12 cellular contexts compared by ENCODE assay signal in genomic region chr9:68530618-68531017, GRCh38. TPM values are rescaled to one million over a fixed set of nuclear protein-coding genes. Genes with fewer than 3 reads are reported as not detected.
DNase-seq lines count a peak whose midpoint lies in the region; ATAC-seq and TF ChIP-seq lines count a peak whose summit lies in the region.
"Had no signal": no experiment of that assay in that cellular context is flagged by ENCODE, and none has a peak within 500 bp of the region (broad histone marks: within the 10 kb centered on the region; RNA-seq: fewer than 3 reads in every experiment).

No MANE protein-coding gene starts in this region.

- H3K4me1 Mint-ChIP-seq in endothelial cell (ENCODE audit: unreplicated experiment): peaks cover 14% of the 10 kb centered on the region
- H3K4me1 Mint-ChIP-seq: activated CD4-positive, alpha-beta T cell treated with anti-CD3 and anti-CD28 coated beads for 36 hours had no signal

- intact Hi-C loops in tibial artery (cut with DNase I; ENCODE audit: low total_unique reads): no loop called here

- H3K4me3 Mint-ChIP-seq in endothelial cell (ENCODE audit: unreplicated experiment): no peak overlapping the region
- H3K4me3 Mint-ChIP-seq: activated CD4-positive, alpha-beta T cell treated with anti-CD3 and anti-CD28 coated beads for 36 hours; stimulated activated naive CD8-positive, alpha-beta T cell treated with anti-CD3 and anti-CD28 coated beads, Interleukin-15, Interleukin-2, amounts not matched to agents 100 ng/mL and 50 ng/mL, for 24 hours had no signal

- H3K9me3 Mint-ChIP-seq in endothelial cell (ENCODE audit: unreplicated experiment): no peaks in the 10 kb centered on the region
- H3K9me3 Mint-ChIP-seq: stimulated activated naive CD8-positive, alpha-beta T cell treated with anti-CD3 and anti-CD28 coated beads, Interleukin-15, Interleukin-2, amounts not matched to agents 100 ng/mL and 50 ng/mL, for 24 hours had no signal

- no peak for TF ChIP-seq CTCF in endothelial cell (IDR thresholded peaks at IDR 0.05; ENCODE audit: unreplicated experiment)
- peak; percentile 5 for TF ChIP-seq CTCF in liver (IDR thresholded peaks at IDR 0.05; ENCODE audit: low read depth, low read length, missing input control)
- TF ChIP-seq CTCF in tibial artery (IDR thresholded peaks at IDR 0.05): peak; percentile 6 to 24

- peak overlapping the region; percentile 50 to 60 for H3K27ac ChIP-seq in liver (ENCODE audit: low read depth in 1 of 2, low read length in 2 of 2)
- peak overlapping the region; percentile 72 to 77 for H3K27ac ChIP-seq in tibial artery

- H3K4me3 ChIP-seq in liver (ENCODE audit: low read depth in 1 of 3, low read length in 3 of 3) (no peak overlapping the region), tibial artery (no peak overlapping the region)

- TF ChIP-seq RAD21 in liver (IDR thresholded peaks at IDR 0.05): peak; percentile 15 to 53

- H3K9me3 ChIP-seq in liver (ENCODE audit: control insufficient read depth in 4 of 4, low read length in 3 of 4) (no peaks in the 10 kb centered on the region), tibial artery (no peaks in the 10 kb centered on the region)

- ATAC-seq in activated CD4-positive, CD25-positive, alpha-beta regulatory T cell treated with anti-CD3 and anti-CD28 coated beads, Interleukin-2, amount 50 U/mL, for 24 hours: no peak
- no peak for ATAC-seq in GM19023 (IDR thresholded peaks at IDR 0.05; ENCODE audit: unreplicated experiment)
- ATAC-seq: activated CD4-positive, alpha-beta T cell treated with anti-CD3 and anti-CD28 coated beads for 36 hours had no signal

- H3K36me3 ChIP-seq in liver (ENCODE audit: control insufficient read depth in 4 of 4, insufficient read depth in 3 of 4, low read depth in 1 of 4, low read length in 3 of 4) (no peaks in the 10 kb centered on the region), tibial artery (peaks cover 0 to 12% (median 12%) of the 10 kb centered on the region in 3 donors)

- H3K27ac Mint-ChIP-seq in endothelial cell (ENCODE audit: unreplicated experiment): no peak overlapping the region
- H3K27ac Mint-ChIP-seq: activated CD4-positive, alpha-beta T cell treated with anti-CD3 and anti-CD28 coated beads for 36 hours; stimulated activated naive CD8-positive, alpha-beta T cell treated with anti-CD3 and anti-CD28 coated beads, Interleukin-15, Interleukin-2, amounts not matched to agents 100 ng/mL and 50 ng/mL, for 24 hours had no signal

- DNase-seq in NCI-H1694 treated with DMSO at 0.1 percent for 48 hours (lab: John Stamatoyannopoulos, UW) (peak; percentile 74), endothelial cell (ENCODE audit: low spot score) (peak; percentile 36), tibial artery (peak; percentile 72 to 90)
- DNase-seq in central memory CD4-positive, alpha-beta T cell: no peak
- DNase-seq: activated CD4-positive, alpha-beta T cell treated with anti-CD3 and anti-CD28 coated beads for 36 hours; activated naive CD4-positive, alpha-beta T cell treated with anti-CD3 and anti-CD28 coated beads, Interleukin-2, amount 50 U/mL, for 16 hours had no signal

- H3K9ac ChIP-seq in liver (ENCODE audit: low read depth in 1 of 2, low read length in 2 of 2): no peak overlapping the region

- no peaks in the 10 kb centered on the region for H3K36me3 Mint-ChIP-seq in endothelial cell (ENCODE audit: low read depth, unreplicated experiment)

- H3K27me3 ChIP-seq in liver (ENCODE audit: control insufficient read depth in 4 of 4, insufficient read depth in 4 of 4, low read length in 3 of 4): no peaks in the 10 kb centered on the region
- no peaks in the 10 kb centered on the region for H3K27me3 ChIP-seq in tibial artery

- peaks cover 4% of the 10 kb centered on the region for H3K27me3 Mint-ChIP-seq in endothelial cell (ENCODE audit: unreplicated experiment)

- WGBS in liver: 15% methylated on average over 7 of the region's 7 CpGs

- H3K4me1 ChIP-seq in liver (ENCODE audit: control insufficient read depth in 4 of 4, insufficient read depth in 4 of 4, low read length in 3 of 4) (no peaks in the 10 kb centered on the region), tibial artery (peaks cover 0 to 40% (median 2%) of the 10 kb centered on the region in 4 donors)

TF ChIP-seq in liver, 16 proteins besides CTCF, POLR2A, EP300 and RAD21:
- peak; percentile 94 for TF ChIP-seq NR2F2 (IDR thresholded peaks at IDR 0.05)
- peak; percentile 15 to 55 for TF ChIP-seq JUND (IDR thresholded peaks at IDR 0.05)
- peak; percentile 86 for TF ChIP-seq SP1 (IDR thresholded peaks at IDR 0.05)
- no peak for TF ChIP-seq FOXA1 (IDR thresholded peaks at IDR 0.05)
- TF ChIP-seq ZBTB33 (IDR thresholded peaks at IDR 0.05): no peak
- no peak for TF ChIP-seq HNF4G (IDR thresholded peaks at IDR 0.05)
- TF ChIP-seq HNF4A (conservative IDR thresholded peaks at IDR 0.05): peak; percentile 85 to 86
- peak; percentile 83 for TF ChIP-seq YY1 (IDR thresholded peaks at IDR 0.05)
- peak; percentile 27 to 65 for TF ChIP-seq GABPA (IDR thresholded peaks at IDR 0.05 in 1 of 2, conservative IDR thresholded peaks at IDR 0.05 in 1 of 2)
- peak in 1 of 2 donors; percentile 79 for TF ChIP-seq EGR1 (IDR thresholded peaks at IDR 0.05; ENCODE audit: low read depth in 2 of 2)
- TF ChIP-seq RXRA (IDR thresholded peaks at IDR 0.05): peak; percentile 88 to 89
- peak; percentile 83 for TF ChIP-seq MAX (IDR thresholded peaks at IDR 0.05)
- TF ChIP-seq ATF3 (IDR thresholded peaks at IDR 0.05): no peak

RNA-seq across cellular contexts. Expression of gene TMEM252, which starts 10.1 kb away (rescaled TPM):
- not detected for total RNA-seq in endothelial cell (ENCODE audit: unreplicated experiment)
- total RNA-seq in liver: under 1 TPM in 1 of 2 donors, not detected in 1; 0.17 TPM
- polyA plus RNA-seq in liver: not detected
- total RNA-seq: activated CD4-positive, alpha-beta T cell treated with anti-CD3 and anti-CD28 coated beads for 36 hours; endothelial cell of umbilical vein; lower leg skin had no signal
- polyA plus RNA-seq: endothelial cell of umbilical vein had no signal
